ENCODE assay signal across 8 cellular contexts in genomic region chr20:2750343-2751251, GRCh38. TPM values are rescaled to one million over a fixed set of nuclear protein-coding genes. Genes with fewer than 3 reads are reported as not detected.
DNase-seq lines count a peak whose midpoint lies in the region; ATAC-seq, FAIRE-seq and TF ChIP-seq lines count a peak whose summit lies in the region.

No MANE protein-coding gene starts in this region.

- H3K27me3 Mint-ChIP-seq in CD4-positive, alpha-beta memory T cell, result peaks cover 0 to 3% of the 10 kb centered on the region in 2 donors
- peaks cover 81% of the 10 kb centered on the region for H3K27me3 Mint-ChIP-seq in astrocyte (ENCODE audit: low read depth, unreplicated experiment)

- intact Hi-C loops in CD4-positive, alpha-beta memory T cell (cut with micrococcal nuclease), result loop anchor here (1.0 to 5.0 kb wide), 4 partner anchors 9 to 280 kb away; partner anchors contain the start of genes PCED1A, PTPRA, SNRPB and VPS16
- intact Hi-C loops in testis (cut with DNase I; ENCODE audit: low total_unique reads), result no loop called here

- H3K4me2 ChIP-seq in astrocyte (ENCODE audit: low read length), result peak overlapping the region; percentile 73

- H3K9me3 ChIP-seq in CD4-positive, alpha-beta memory T cell (ENCODE audit: control insufficient read depth in 1 of 2, low read length in 2 of 2), result no peaks in the 10 kb centered on the region
- H3K9me3 ChIP-seq in astrocyte (ENCODE audit: insufficient read depth, low read depth, low read length), result no peaks in the 10 kb centered on the region
- H3K9me3 ChIP-seq in testis, result no peaks in the 10 kb centered on the region

- peaks cover 27% of the 10 kb centered on the region for H3K4me1 ChIP-seq in CD4-positive, alpha-beta memory T cell (ENCODE audit: insufficient read depth, low read length)
- H3K4me1 ChIP-seq in astrocyte (ENCODE audit: insufficient read depth, low read length) (peaks cover 15% of the 10 kb centered on the region), testis (peaks cover 7% of the 10 kb centered on the region)

- TF ChIP-seq POLR2A in testis (IDR thresholded peaks at IDR 0.05), result no peak
- no peak for TF ChIP-seq POLR2A in GM12892 (IDR thresholded peaks at IDR 0.05; ENCODE audit: low read depth, low read length)

- H3K9ac ChIP-seq in astrocyte (ENCODE audit: low read length), result no peak overlapping the region

- CTCF ChIA-PET in CD4-positive, alpha-beta memory T cell (lab: Charles Lee; ENCODE audit: partially characterized antibody), result interaction anchor here (2.4 to 5.5 kb wide), 4 partner anchors 10 to 37 kb away, joined by 8 to 47 read pairs (median 28); no protein-coding TSS in a partner anchor

- no peak overlapping the region for H2AFZ ChIP-seq in astrocyte (ENCODE audit: low read depth, low read length)

- H3K79me2 ChIP-seq in astrocyte (ENCODE audit: insufficient read depth, low read length), result no peaks in the 10 kb centered on the region

- H3K4me3 ChIP-seq in CD4-positive, alpha-beta memory T cell (ENCODE audit: low read length in 2 of 2), result peak overlapping the region in 1 of 2 donors; percentile 33
- H3K4me3 ChIP-seq in astrocyte (ENCODE audit: insufficient read depth, low read depth, low read length), result no peak overlapping the region
- H3K4me3 ChIP-seq in testis, result no peak overlapping the region

- H3K36me3 ChIP-seq in CD4-positive, alpha-beta memory T cell (ENCODE audit: insufficient read depth, low read length), result no peaks in the 10 kb centered on the region
- H3K36me3 ChIP-seq in astrocyte (ENCODE audit: insufficient read depth, low read length) (no peaks in the 10 kb centered on the region), testis (ENCODE audit: low read depth, missing control alignments) (no peaks in the 10 kb centered on the region)

- H3K27ac ChIP-seq in CD4-positive, alpha-beta memory T cell (ENCODE audit: low read depth, low read length), result no peak overlapping the region
- no peak overlapping the region for H3K27ac ChIP-seq in astrocyte (ENCODE audit: low read depth, low read length)
- H3K27ac ChIP-seq in testis, result no peak overlapping the region

- no peak for TF ChIP-seq CTCF in astrocyte (IDR thresholded peaks at IDR 0.05; ENCODE audit: insufficient read depth, low read depth, low read length)
- no peak for TF ChIP-seq CTCF in testis (IDR thresholded peaks at IDR 0.05)

- POLR2A ChIA-PET in CD4-positive, alpha-beta memory T cell (lab: Charles Lee; ENCODE audit: partially characterized antibody), result interaction anchor here (0.6 to 3.6 kb wide), 6 partner anchors 8 to 1288 kb away, joined by 3 to 28 read pairs (median 6); partner anchors contain the start of gene IDH3B

- WGBS in testis, 2 donors, result 22 to 24% methylated on average over 42 to 44 of the region's 44 CpGs

- peaks cover 17 to 48% (median 25%) of the 10 kb centered on the region in 4 donors for H3K4me1 Mint-ChIP-seq in CD4-positive, alpha-beta memory T cell
- H3K4me1 Mint-ChIP-seq in astrocyte (ENCODE audit: low read depth, unreplicated experiment), result peaks cover 4% of the 10 kb centered on the region

- no peak for FAIRE-seq in astrocyte (lab: Jason Lieb, UNC)
- FAIRE-seq in GM12892 (lab: Jason Lieb, UNC), result no peak

- H3K9me3 Mint-ChIP-seq in CD4-positive, alpha-beta memory T cell, result no peaks in the 10 kb centered on the region
- no peaks in the 10 kb centered on the region for H3K9me3 Mint-ChIP-seq in astrocyte (ENCODE audit: unreplicated experiment)

- H3K36me3 Mint-ChIP-seq in CD4-positive, alpha-beta memory T cell, result no peaks in the 10 kb centered on the region
- no peaks in the 10 kb centered on the region for H3K36me3 Mint-ChIP-seq in astrocyte (ENCODE audit: low read depth, unreplicated experiment)

- peaks cover 3% of the 10 kb centered on the region for H4K20me1 ChIP-seq in astrocyte (ENCODE audit: insufficient read depth, low read length)

- DNase-seq in CD4-positive, alpha-beta memory T cell, result peak in 1 of 5 donors; percentile 8
- DNase-seq in LHCN-M2 (ENCODE audit: low read depth) (peak; percentile 37), astrocyte (ENCODE audit: low read depth) (no peak), islet precursor cell (peak; percentile 54), testis (peak; percentile 51), KG1 (lab: John Stamatoyannopoulos, UW) (no peak), GM12892 (ENCODE audit: insufficient read length) (no peak)

- no peak for ATAC-seq in HG03457 (IDR thresholded peaks at IDR 0.05; ENCODE audit: unreplicated experiment)

- peak overlapping the region; percentile 11 to 95 (median 58) for H3K27ac Mint-ChIP-seq in CD4-positive, alpha-beta memory T cell
- H3K27ac Mint-ChIP-seq in astrocyte (ENCODE audit: unreplicated experiment), result no peak overlapping the region

- peak overlapping the region; percentile 82 to 90 (median 85) for H3K4me3 Mint-ChIP-seq in CD4-positive, alpha-beta memory T cell
- peak overlapping the region; percentile 34 for H3K4me3 Mint-ChIP-seq in astrocyte (ENCODE audit: unreplicated experiment)

- peaks cover 5% of the 10 kb centered on the region for H3K27me3 ChIP-seq in CD4-positive, alpha-beta memory T cell (ENCODE audit: insufficient read depth, low read length)
- peaks cover 72% of the 10 kb centered on the region for H3K27me3 ChIP-seq in astrocyte (ENCODE audit: insufficient read depth, low read length)
- H3K27me3 ChIP-seq in testis, result no peaks in the 10 kb centered on the region

RNA-seq across cellular contexts. Expression of gene CPXM1, which starts 49.8 kb away (rescaled TPM):
- not detected for total RNA-seq in CD4-positive, alpha-beta memory T cell
- not detected for polyA plus RNA-seq in CD4-positive, alpha-beta memory T cell
- total RNA-seq in LHCN-M2 (2014; rRNA removed) (not detected in 2 replicates), astrocyte (10.6 and 10.9 TPM in 2 replicates), testis (1 to 10 TPM; 3.5 to 8.6 TPM)
- polyA plus RNA-seq in LHCN-M2 (2012), result not detected
- polyA plus RNA-seq in testis (ENCODE audit: insufficient read depth, low read depth, low replicate concordance), result 25.2 TPM
- polyA plus RNA-seq in GM12892 (2012; ENCODE audit: missing spikeins), result 0.23 TPM

RNA-seq across cellular contexts. Expression of gene EBF4, which starts 58.0 kb away (rescaled TPM):
- total RNA-seq in CD4-positive, alpha-beta memory T cell, result 1 to 10 TPM; 2.8 to 3.1 TPM
- polyA plus RNA-seq in CD4-positive, alpha-beta memory T cell, result under 1 TPM in 1 of 2 donors, not detected in 1; 0.65 TPM
- 0.06 and 0.19 TPM in 2 replicates for total RNA-seq in LHCN-M2 (2014; rRNA removed)
- polyA plus RNA-seq in LHCN-M2 (2012), result 0.60 TPM
- 2.3 and 4.1 TPM in 2 replicates for total RNA-seq in astrocyte
- total RNA-seq in testis, result 10 to 100 TPM in 1 of 2 donors, 1 to 10 TPM in 1; 7.4 to 14.2 TPM
- 6.1 TPM for polyA plus RNA-seq in testis (ENCODE audit: insufficient read depth, low read depth, low replicate concordance)
- polyA plus RNA-seq in GM12892 (2012; ENCODE audit: missing spikeins), result not detected

Comparison
In these comparisons a context has a peak if more than half of its experiments do, and no peak if none do; other contexts are left out.
1. DNase-seq: peak in LHCN-M2 (single experiment), islet precursor cell (single experiment) and testis (single experiment); none in astrocyte (single experiment), KG1 (single experiment) and GM12892 (single experiment).